29 cellular contexts compared by ENCODE assay signal in genomic region chr5:138452720-138453119, GRCh38.
"Had no signal": no experiment of that assay in that cellular context is flagged by ENCODE, and none has a peak within 500 bp of the region (broad histone marks: within the 10 kb centered on the region; RNA-seq: fewer than 3 reads in every experiment).

No MANE protein-coding gene starts in this region.

- H3K4me3 ChIP-seq: heart left ventricle, hepatocyte, left lung, lower lobe of right lung, prostate gland, smooth muscle cell, stomach, testis, thyroid gland, transverse colon, upper lobe of left lung had no signal

- ATAC-seq: heart left ventricle; left colon; left lung; lower lobe of right lung; naive thymus-derived CD8-positive, alpha-beta T cell; right cardiac atrium; sciatic nerve; stimulated activated naive B cell treated with anti-CD40 and anti-IgM and Interleukin-4, amounts not matched to agents 10 μg/mL and 1 μg/mL and 100 μg/mL, for 72 hours; stimulated activated naive CD8-positive, alpha-beta T cell treated with anti-CD3 and anti-CD28 coated beads, Interleukin-15, Interleukin-2, amounts not matched to agents 100 U/mL and 50 U/mL, for 24 hours had no signal

- H3K36me3 ChIP-seq: heart left ventricle, left lung, lower lobe of right lung, neutrophil, prostate gland, stomach, thyroid gland, transverse colon, upper lobe of left lung had no signal

- H3K27me3 ChIP-seq: heart left ventricle, hepatocyte, left lung, neutrophil, stomach, testis, thyroid gland, transverse colon, upper lobe of left lung had no signal

- H3K9me3 ChIP-seq: heart left ventricle, left lung, lower lobe of right lung, neutrophil, prostate gland, stomach, testis, thyroid gland, transverse colon, upper lobe of left lung had no signal

- H3K27ac ChIP-seq: heart left ventricle, hepatocyte, left lung, lower lobe of right lung, neutrophil, parathyroid adenoma, prostate gland, stomach, testis, thyroid gland, transverse colon, upper lobe of left lung had no signal

- DNase-seq: glutamatergic neuron; heart left ventricle; islet precursor cell; left colon; left lung; lower lobe of right lung; mammary epithelial cell; mesenchymal stem cell; naive thymus-derived CD8-positive, alpha-beta T cell; occipital lobe; retina; stimulated activated CD4-positive, alpha-beta T cell treated with anti-CD3 and anti-CD28 coated beads, Interleukin-12 subunit alpha, Interleukin-12 subunit beta, amount 100 ng/mL, for 4 hours; stimulated activated CD4-positive, alpha-beta T cell treated with anti-CD3 and anti-CD28 coated beads, Interleukin-15, amount 100 ng/mL, for 24 hours; stimulated activated CD4-positive, alpha-beta T cell treated with anti-CD3 and anti-CD28 coated beads, Interleukin-2, amount 100 ng/mL, for 24 hours; stimulated activated CD4-positive, alpha-beta T cell treated with anti-CD3 and anti-CD28 coated beads, Interleukin-4, amount 100 ng/mL, for 1 hour; stimulated activated naive B cell treated with anti-CD40 and anti-IgM and Interleukin-4, amounts not matched to agents 10 μg/mL and 1 μg/mL and 100 μg/mL, for 72 hours; stimulated activated naive CD8-positive, alpha-beta T cell treated with anti-CD3 and anti-CD28 coated beads, Interleukin-15, Interleukin-2, amounts not matched to agents 100 U/mL and 50 U/mL, for 24 hours; stomach; testis; thyroid gland; transverse colon; upper lobe of left lung had no signal

- H3K4me1 ChIP-seq: left lung had no signal
